In genomic region chr1:179369751-179370341, GRCh38 we compare ENCODE assay signal across 9 cellular contexts. TPM values are rescaled to one million over a fixed set of nuclear protein-coding genes. Genes with fewer than 3 reads are reported as not detected.
DNase-seq lines count a peak whose midpoint lies in the region; ATAC-seq, FAIRE-seq and TF ChIP-seq lines count a peak whose summit lies in the region.
"Had no signal": no experiment of that assay in that cellular context is flagged by ENCODE, and none has a peak within 500 bp of the region (broad histone marks: within the 10 kb centered on the region; RNA-seq: fewer than 3 reads in every experiment).

No MANE protein-coding gene starts in this region.

- 1 to 2% methylated on average over 4 of the region's 4 CpGs for WGBS in pancreas, 2 donors

- ATAC-seq in Right ventricle myocardium superior (ENCODE audit: poor library complexity) (no peak), foreskin keratinocyte (peak; percentile 57), pancreas (peak; percentile 29 to 65 (median 56)), HG02642 (IDR thresholded peaks at IDR 0.05; ENCODE audit: poor library complexity, unreplicated experiment) (no peak)

- peaks cover 1% of the 10 kb centered on the region for H3K27me3 Mint-ChIP-seq in activated CD4-positive, alpha-beta T cell treated with anti-CD3 and anti-CD28 coated beads, Interleukin-2, amount 10 ng/mL, durations not matched to agents 7 days and 5 days
- H3K27me3 Mint-ChIP-seq: dendritic cell treated with granulocyte-macrophage colony-stimulating factor and Interleukin-4, amounts not matched to agents 40 ng/mL and 50 ng/mL, for 4 days had no signal

- H3K9me3 ChIP-seq in cardiac muscle cell (ENCODE audit: low read depth) (no peaks in the 10 kb centered on the region), pancreas (no peaks in the 10 kb centered on the region)

- no peak overlapping the region for H3K4me3 ChIP-seq in cardiac muscle cell
- no peak overlapping the region for H3K4me3 ChIP-seq in pancreas

- peaks cover 20% of the 10 kb centered on the region for H3K4me1 Mint-ChIP-seq in activated CD4-positive, alpha-beta T cell treated with anti-CD3 and anti-CD28 coated beads, Interleukin-2, amount 10 ng/mL, durations not matched to agents 7 days and 5 days

- no peak overlapping the region for H3K27ac Mint-ChIP-seq in activated CD4-positive, alpha-beta T cell treated with anti-CD3 and anti-CD28 coated beads, Interleukin-2, amount 10 ng/mL, durations not matched to agents 7 days and 5 days
- H3K27ac Mint-ChIP-seq: dendritic cell treated with granulocyte-macrophage colony-stimulating factor and Interleukin-4, amounts not matched to agents 40 ng/mL and 50 ng/mL, for 4 days had no signal

- peak; percentile 84 for FAIRE-seq in pancreas (lab: Jason Lieb, UNC)

- H3K4me1 ChIP-seq in cardiac muscle cell (ENCODE audit: low read depth): no peaks in the 10 kb centered on the region
- no peaks in the 10 kb centered on the region for H3K4me1 ChIP-seq in foreskin keratinocyte
- peaks cover 0 to 3% (median 0%) of the 10 kb centered on the region in 3 donors for H3K4me1 ChIP-seq in pancreas

- H3K27ac ChIP-seq in cardiac muscle cell (no peak overlapping the region), foreskin keratinocyte (no peak overlapping the region), pancreas (no peak overlapping the region)

- H3K4me3 Mint-ChIP-seq in activated CD4-positive, alpha-beta T cell treated with anti-CD3 and anti-CD28 coated beads, Interleukin-2, amount 10 ng/mL, durations not matched to agents 7 days and 5 days: no peak overlapping the region
- H3K4me3 Mint-ChIP-seq: dendritic cell treated with granulocyte-macrophage colony-stimulating factor and Interleukin-4, amounts not matched to agents 40 ng/mL and 50 ng/mL, for 4 days had no signal

- POLR2A ChIA-PET in activated CD4-positive, alpha-beta T cell treated with anti-CD3 and anti-CD28 coated beads, Interleukin-2, amount 10 ng/mL, durations not matched to agents 7 days and 5 days (lab: Charles Lee): no interaction called here

- H3K36me3 Mint-ChIP-seq in activated CD4-positive, alpha-beta T cell treated with anti-CD3 and anti-CD28 coated beads, Interleukin-2, amount 10 ng/mL, durations not matched to agents 7 days and 5 days (ENCODE audit: low read depth): no peaks in the 10 kb centered on the region

- H3K36me3 ChIP-seq in cardiac muscle cell (no peaks in the 10 kb centered on the region), pancreas (no peaks in the 10 kb centered on the region)

- intact Hi-C loops in Right ventricle myocardium superior (cut with DNase I) (loop anchor here (5.0 kb wide), 2 partner anchors 118 to 288 kb away; partner anchors contain the start of gene TOR3A), pancreas (cut with DNase I) (loop anchor here in 2 of 3 donors (5.0 to 10.0 kb wide), 4 partner anchors 75 to 288 kb away; partner anchors contain the start of genes SOAT1 (in 1 of the 2) and TOR3A (in 1 of the 2))

- no peaks in the 10 kb centered on the region for H3K9me3 Mint-ChIP-seq in activated CD4-positive, alpha-beta T cell treated with anti-CD3 and anti-CD28 coated beads, Interleukin-2, amount 10 ng/mL, durations not matched to agents 7 days and 5 days
- H3K9me3 Mint-ChIP-seq: dendritic cell treated with granulocyte-macrophage colony-stimulating factor and Interleukin-4, amounts not matched to agents 40 ng/mL and 50 ng/mL, for 4 days had no signal

- TF ChIP-seq CTCF in cardiac muscle cell (IDR thresholded peaks at IDR 0.05; ENCODE audit: low read depth, low read length) (peak; percentile 59), foreskin keratinocyte (conservative IDR thresholded peaks at IDR 0.05) (peak; percentile 80), pancreas (IDR thresholded peaks at IDR 0.05) (peak; percentile 37 to 75 (median 64))

- CTCF ChIA-PET in activated CD4-positive, alpha-beta T cell treated with anti-CD3 and anti-CD28 coated beads, Interleukin-2, amount 10 ng/mL, durations not matched to agents 7 days and 5 days (lab: Charles Lee): interaction anchor here (0.6 to 1.0 kb wide), 2 partner anchors 249 to 335 kb away, joined by 3 read pairs; no protein-coding TSS in a partner anchor

- H3K27me3 ChIP-seq in cardiac muscle cell (no peaks in the 10 kb centered on the region), foreskin keratinocyte (no peaks in the 10 kb centered on the region), pancreas (no peaks in the 10 kb centered on the region)

- DNase-seq in cardiac muscle cell (ENCODE audit: low read depth in 1 of 2, low spot score in 1 of 2) (peak; percentile 81 to 82), Right ventricle myocardium superior (no peak), HPDE6-E6E7 (ENCODE audit: extremely low spot score) (peak; percentile 34), NCI-H524 treated with DMSO at 0.1 percent for 48 hours (lab: John Stamatoyannopoulos, UW) (peak; percentile 47), foreskin keratinocyte (peak; percentile 18 to 53), pancreas (peak in 1 of 6 donors; percentile 49)
- peak; percentile 54 for DNase-seq in activated CD4-positive, alpha-beta T cell treated with anti-CD3 and anti-CD28 coated beads, Interleukin-2, amount 10 ng/mL, durations not matched to agents 7 days and 5 days

RNA-seq across cellular contexts. Expression of gene AXDND1, which starts 4.1 kb away (rescaled TPM):
- total RNA-seq in cardiac muscle cell (0.54 TPM in 1 of 2 replicates, not detected in the other), Right ventricle myocardium superior (not detected), foreskin keratinocyte (0.21 and 0.31 TPM in 2 replicates), pancreas (under 1 TPM in 4 of 6 donors, not detected in 2; 0.09 to 0.42 (median 0.30) TPM)
- polyA plus RNA-seq in cardiac muscle cell (0.70 and 0.87 TPM in 2 replicates), foreskin keratinocyte (0.09 TPM in 1 of 2 replicates, not detected in the other), pancreas (under 1 TPM; 0.34 to 0.45 TPM)
- under 1 TPM; 0.40 to 0.42 TPM for total RNA-seq in activated CD4-positive, alpha-beta T cell treated with anti-CD3 and anti-CD28 coated beads, Interleukin-2, amount 10 ng/mL, durations not matched to agents 7 days and 5 days

Comparison
In these comparisons a context has a peak if more than half of its experiments do, and no peak if none do; other contexts are left out.
1. ATAC-seq: peak in foreskin keratinocyte (single experiment) and pancreas (4 of 4); none in Right ventricle myocardium superior (single experiment) and HG02642 (single experiment).
2. Peak in every context shown above with its lines, with median percentiles within 50 percentile points of each other: CTCF ChIP-seq.